7 cellular contexts compared by ENCODE assay signal in genomic region chr2:171076422-171076821, GRCh38.
DNase-seq lines count a peak whose midpoint lies in the region; ATAC-seq, FAIRE-seq and TF ChIP-seq lines count a peak whose summit lies in the region.
"Not testable (repeated sequence)": the region's sequence is repeated elsewhere in the genome, so short reads cannot be mapped to it uniquely, and the experiment has no call there.

No MANE protein-coding gene starts in this region.

- H3K27me3 ChIP-seq in CD8-positive, alpha-beta T cell (ENCODE audit: insufficient read depth, low read length); bronchial epithelial cell (ENCODE audit: control insufficient read depth, insufficient read depth, low read length); naive thymus-derived CD4-positive, alpha-beta T cell (ENCODE audit: control insufficient read depth in 2 of 2, insufficient read depth in 2 of 2, low read length in 2 of 2): not testable (repeated sequence)

- TF ChIP-seq CTCF in CD8-positive, alpha-beta T cell (IDR thresholded peaks at IDR 0.05); WTC11 (IDR thresholded peaks at IDR 0.05); activated CD8-positive, alpha-beta T cell treated with anti-CD3 and anti-CD28 coated beads for 36 hours (IDR thresholded peaks at IDR 0.05); bronchial epithelial cell (IDR thresholded peaks at IDR 0.05; ENCODE audit: insufficient read depth, low read length, severe bottlenecking): not testable (repeated sequence)

- not testable (repeated sequence) for DNase-seq in CD8-positive, alpha-beta T cell; WTC11 (ENCODE audit: low spot score); bronchial epithelial cell (ENCODE audit: low read depth); naive thymus-derived CD4-positive, alpha-beta T cell
- peak; percentile 4 for DNase-seq in Jurkat, Clone E6-1 (ENCODE audit: low read depth, low spot score)
- peak; percentile 24 for DNase-seq in activated CD8-positive, alpha-beta T cell treated with anti-CD3 and anti-CD28 coated beads for 36 hours

- not testable (repeated sequence) for H3K4me3 Mint-ChIP-seq in CD8-positive, alpha-beta T cell; WTC11; activated CD8-positive, alpha-beta T cell treated with anti-CD3 and anti-CD28 coated beads for 36 hours; activated naive CD4-positive, alpha-beta T cell treated with anti-CD3 and anti-CD28 coated beads, Interleukin-2, amount 50 U/mL, for 24 hours
- H3K4me3 Mint-ChIP-seq in naive thymus-derived CD4-positive, alpha-beta T cell: peak overlapping the region in 2 of 10 donors; percentile 38 to 41

- not testable (repeated sequence) for H3K27me3 Mint-ChIP-seq in CD8-positive, alpha-beta T cell (ENCODE audit: low read depth); WTC11 (ENCODE audit: low read depth); activated CD8-positive, alpha-beta T cell treated with anti-CD3 and anti-CD28 coated beads for 36 hours; activated naive CD4-positive, alpha-beta T cell treated with anti-CD3 and anti-CD28 coated beads, Interleukin-2, amount 50 U/mL, for 24 hours; naive thymus-derived CD4-positive, alpha-beta T cell

- H3K9me3 Mint-ChIP-seq in CD8-positive, alpha-beta T cell; WTC11; activated CD8-positive, alpha-beta T cell treated with anti-CD3 and anti-CD28 coated beads for 36 hours; activated naive CD4-positive, alpha-beta T cell treated with anti-CD3 and anti-CD28 coated beads, Interleukin-2, amount 50 U/mL, for 24 hours: not testable (repeated sequence)
- peaks cover 0 to 11% (median 0%) of the 10 kb centered on the region in 11 donors for H3K9me3 Mint-ChIP-seq in naive thymus-derived CD4-positive, alpha-beta T cell

- intact Hi-C loops in CD8-positive, alpha-beta T cell (cut with DNase I, micrococcal nuclease); activated CD8-positive, alpha-beta T cell treated with anti-CD3 and anti-CD28 coated beads for 36 hours (cut with micrococcal nuclease); naive thymus-derived CD4-positive, alpha-beta T cell (cut with micrococcal nuclease): not testable (repeated sequence)

- POLR2A ChIA-PET in CD8-positive, alpha-beta T cell (lab: Charles Lee): interaction anchor here (0.9 kb wide), 1 partner anchor 12 kb away, joined by 6 read pairs; no protein-coding TSS in a partner anchor
- POLR2A ChIA-PET in WTC11 (lab: Charles Lee); activated CD8-positive, alpha-beta T cell treated with anti-CD3 and anti-CD28 coated beads for 36 hours (lab: Charles Lee): not testable (repeated sequence)
- POLR2A ChIA-PET in naive thymus-derived CD4-positive, alpha-beta T cell (lab: Charles Lee): interaction anchor here (1.3 kb wide), 1 partner anchor 11 kb away, joined by 5 read pairs; no protein-coding TSS in a partner anchor

- not testable (repeated sequence) for ATAC-seq in CD8-positive, alpha-beta T cell; WTC11; activated CD8-positive, alpha-beta T cell treated with anti-CD3 and anti-CD28 coated beads for 36 hours; naive thymus-derived CD4-positive, alpha-beta T cell

- not testable (repeated sequence) for H3K27ac ChIP-seq in CD8-positive, alpha-beta T cell (ENCODE audit: low read depth, low read length); naive thymus-derived CD4-positive, alpha-beta T cell (ENCODE audit: low read depth, low read length)

- CTCF ChIA-PET in CD8-positive, alpha-beta T cell (lab: Charles Lee): interaction anchor here (2.3 kb wide), 1 partner anchor 10 kb away, joined by 10 read pairs; no protein-coding TSS in a partner anchor
- CTCF ChIA-PET in WTC11 (lab: Charles Lee): interaction anchor here (1.7 kb wide), 1 partner anchor 10 kb away, joined by 6 read pairs; no protein-coding TSS in a partner anchor
- CTCF ChIA-PET in activated CD8-positive, alpha-beta T cell treated with anti-CD3 and anti-CD28 coated beads for 36 hours (lab: Charles Lee): interaction anchor here (2.0 kb wide), 1 partner anchor 11 kb away, joined by 8 read pairs; no protein-coding TSS in a partner anchor
- CTCF ChIA-PET in naive thymus-derived CD4-positive, alpha-beta T cell (lab: Charles Lee): interaction anchor here (2.1 kb wide), 1 partner anchor 11 kb away, joined by 12 read pairs; no protein-coding TSS in a partner anchor

- not testable (repeated sequence) for H3K4me3 ChIP-seq in CD8-positive, alpha-beta T cell (ENCODE audit: low read depth, low read length); Jurkat, Clone E6-1 (ENCODE audit: low read length); bronchial epithelial cell (ENCODE audit: low read depth, low read length); naive thymus-derived CD4-positive, alpha-beta T cell (ENCODE audit: low read length)

- H3K4me1 Mint-ChIP-seq in CD8-positive, alpha-beta T cell (ENCODE audit: low read depth): peaks cover 24% of the 10 kb centered on the region
- not testable (repeated sequence) for H3K4me1 Mint-ChIP-seq in WTC11
- H3K4me1 Mint-ChIP-seq in activated CD8-positive, alpha-beta T cell treated with anti-CD3 and anti-CD28 coated beads for 36 hours (ENCODE audit: low read depth): peaks cover 19% of the 10 kb centered on the region
- H3K4me1 Mint-ChIP-seq in activated naive CD4-positive, alpha-beta T cell treated with anti-CD3 and anti-CD28 coated beads, Interleukin-2, amount 50 U/mL, for 24 hours: peaks cover 65% of the 10 kb centered on the region
- peaks cover 17 to 73% (median 52%) of the 10 kb centered on the region in 7 donors for H3K4me1 Mint-ChIP-seq in naive thymus-derived CD4-positive, alpha-beta T cell

- not testable (repeated sequence) for H3K9me3 ChIP-seq in CD8-positive, alpha-beta T cell (ENCODE audit: low read length); naive thymus-derived CD4-positive, alpha-beta T cell (ENCODE audit: control insufficient read depth in 2 of 3, low read length in 3 of 3)

- not testable (repeated sequence) for H3K4me1 ChIP-seq in CD8-positive, alpha-beta T cell (ENCODE audit: insufficient read depth, low read length); naive thymus-derived CD4-positive, alpha-beta T cell (ENCODE audit: control insufficient read depth in 2 of 2, insufficient read depth in 2 of 2, low read length in 2 of 2)

- H3K36me3 Mint-ChIP-seq in CD8-positive, alpha-beta T cell: peaks cover 53% of the 10 kb centered on the region
- H3K36me3 Mint-ChIP-seq in WTC11: peaks cover 37% of the 10 kb centered on the region
- peaks cover 43% of the 10 kb centered on the region for H3K36me3 Mint-ChIP-seq in activated CD8-positive, alpha-beta T cell treated with anti-CD3 and anti-CD28 coated beads for 36 hours (ENCODE audit: low read depth)
- H3K36me3 Mint-ChIP-seq in activated naive CD4-positive, alpha-beta T cell treated with anti-CD3 and anti-CD28 coated beads, Interleukin-2, amount 50 U/mL, for 24 hours: peaks cover 27% of the 10 kb centered on the region
- peaks cover 9 to 50% (median 45%) of the 10 kb centered on the region in 5 donors for H3K36me3 Mint-ChIP-seq in naive thymus-derived CD4-positive, alpha-beta T cell

- peak; percentile 28 for FAIRE-seq in bronchial epithelial cell (lab: Jason Lieb, UNC)

- H3K36me3 ChIP-seq in CD8-positive, alpha-beta T cell (ENCODE audit: insufficient read depth, low read length); bronchial epithelial cell (ENCODE audit: control insufficient read depth, insufficient read depth, low read length); naive thymus-derived CD4-positive, alpha-beta T cell (ENCODE audit: control insufficient read depth in 2 of 3, insufficient read depth in 3 of 3, low read length in 3 of 3): not testable (repeated sequence)

- H3K27ac Mint-ChIP-seq in CD8-positive, alpha-beta T cell: peak overlapping the region; percentile 12
- H3K27ac Mint-ChIP-seq in WTC11: 0 out of 2 replicates have a peak overlapping the region, but pooled peaks have one; percentile 54
- H3K27ac Mint-ChIP-seq in activated CD8-positive, alpha-beta T cell treated with anti-CD3 and anti-CD28 coated beads for 36 hours: not testable (repeated sequence)
- peak overlapping the region; percentile 31 for H3K27ac Mint-ChIP-seq in activated naive CD4-positive, alpha-beta T cell treated with anti-CD3 and anti-CD28 coated beads, Interleukin-2, amount 50 U/mL, for 24 hours
- H3K27ac Mint-ChIP-seq in naive thymus-derived CD4-positive, alpha-beta T cell: peak overlapping the region in 6 of 9 donors; percentile 32 to 77 (median 38)
